Comparison of ENCODE assay signal across 19 cellular contexts in the genomic region with DNA sequence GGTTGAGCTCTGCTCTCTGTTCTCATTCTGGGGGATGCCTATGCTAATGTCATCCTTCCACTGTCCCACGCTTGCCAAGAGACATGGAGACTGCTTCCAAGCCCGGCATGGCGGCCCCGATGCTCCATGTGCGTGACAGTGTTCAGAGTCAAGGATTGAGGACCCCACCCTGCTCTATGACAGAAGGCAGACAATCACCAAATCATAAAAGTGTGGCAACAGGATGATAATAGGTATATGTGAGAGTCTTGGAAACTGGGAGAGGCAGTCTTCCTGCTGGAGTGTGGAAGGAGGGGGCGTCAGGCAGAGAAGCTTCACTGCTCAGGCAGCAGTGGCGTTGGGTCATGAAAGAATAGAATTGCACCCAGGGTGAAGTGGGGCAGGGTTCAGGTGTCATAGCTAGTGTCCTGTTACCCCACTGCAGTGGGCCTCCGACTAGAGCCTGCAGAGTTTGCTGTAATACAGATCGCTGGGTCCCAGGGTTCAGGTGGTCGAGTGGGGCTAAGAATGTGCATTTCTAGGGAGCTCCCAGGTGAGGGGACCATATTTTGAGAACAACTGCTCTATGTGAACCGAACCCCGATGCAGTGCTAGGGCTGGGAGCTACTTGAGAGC. TPM values are rescaled to one million over a fixed set of nuclear protein-coding genes. Genes with fewer than 3 reads are reported as not detected.
DNase-seq lines count a peak whose midpoint lies in the region; ATAC-seq, FAIRE-seq and TF ChIP-seq lines count a peak whose summit lies in the region.
"Had no signal": no experiment of that assay in that cellular context is flagged by ENCODE, and none has a peak within 500 bp of the region (broad histone marks: within the 10 kb centered on the region; RNA-seq: fewer than 3 reads in every experiment).

No MANE protein-coding gene starts in this region.

- H3K27me3 ChIP-seq in IMR-90 (ENCODE audit: control insufficient read depth, insufficient read depth, low read length) (peaks cover 26% of the 10 kb centered on the region), H1 (replicated peaks in 1 of 4; ENCODE audit: control insufficient read depth in 3 of 4, extremely low read depth in 1 of 4, insufficient read depth in 3 of 4, low read length in 3 of 4) (no peaks in the 10 kb centered on the region), mesenchymal stem cell (ENCODE audit: control insufficient read depth in 1 of 2, insufficient read depth in 1 of 2, low read length in 2 of 2) (peaks cover 7 to 75% of the 10 kb centered on the region in 2 experiments)
- H3K27me3 ChIP-seq: MG63 had no signal

- no peak for TF ChIP-seq EP300 in H1 (IDR thresholded peaks at IDR 0.05; ENCODE audit: borderline replicate concordance in 1 of 2, low read depth in 2 of 2, low read length in 2 of 2)

- no peak overlapping the region for H3K4ac ChIP-seq in IMR-90 (ENCODE audit: low read depth, low read length)
- no peak overlapping the region for H3K4ac ChIP-seq in H1 (replicated peaks; ENCODE audit: insufficient read length, low read depth, low read length)
- H3K4ac ChIP-seq in mesenchymal stem cell (ENCODE audit: low read depth in 1 of 2, low read length in 2 of 2) = peak overlapping the region; percentile 52 to 62

- dilution Hi-C loops in IMR-90 (cut with HindIII; ENCODE audit: low sequenced_read_pairs, unreplicated experiment) = no loop called here

- 0 out of 2 replicates have a peak overlapping the region, but pooled peaks have one; percentile 13 for H2BK12ac ChIP-seq in H1 (ENCODE audit: low read depth, low read length)
- H2BK12ac ChIP-seq in mesenchymal stem cell (ENCODE audit: low read length in 2 of 2) = peak overlapping the region; percentile 59 to 85

- no peak overlapping the region for H2AFZ ChIP-seq in IMR-90 (replicated peaks; ENCODE audit: low read length, poor library complexity)
- H2AFZ ChIP-seq in H1 (ENCODE audit: low read length) = no peak overlapping the region
- H2AFZ ChIP-seq in mesenchymal stem cell (ENCODE audit: low read depth, low read length) = no peak overlapping the region
- H2AFZ ChIP-seq: GM23248 had no signal

- no peak overlapping the region for H3K18ac ChIP-seq in IMR-90 (ENCODE audit: low read depth, low read length)
- peak overlapping the region; percentile 16; the same call in 1 of the 2 replicates for H3K18ac ChIP-seq in H1 (ENCODE audit: extremely low read depth, low read length)
- H3K18ac ChIP-seq in mesenchymal stem cell (ENCODE audit: low read depth in 1 of 2, low read length in 2 of 2) = peak overlapping the region in 1 of 2 experiments; percentile 67

- TF ChIP-seq CTCF in IMR-90 (conservative IDR thresholded peaks at IDR 0.05; ENCODE audit: low read depth, low read length) = no peak
- TF ChIP-seq CTCF in H1 (IDR thresholded peaks at IDR 0.05; ENCODE audit: control extremely low read depth in 1 of 3, insufficient read depth in 1 of 3, low read depth in 1 of 3, low read length in 3 of 3) = no peak
- no peak for TF ChIP-seq CTCF in progenitor cell of endocrine pancreas (IDR thresholded peaks at IDR 0.05; ENCODE audit: unreplicated experiment)

- no peak overlapping the region for H2BK15ac ChIP-seq in IMR-90 (ENCODE audit: low read depth, low read length)
- H2BK15ac ChIP-seq in H1 (ENCODE audit: low read length) = no peak overlapping the region
- peak overlapping the region; percentile 71 for H2BK15ac ChIP-seq in mesenchymal stem cell (ENCODE audit: low read depth, poor library complexity, severe bottlenecking)

- H3K23ac ChIP-seq in IMR-90 (ENCODE audit: low read depth, low read length) (no peak overlapping the region), H1 (ENCODE audit: insufficient read length) (no peak overlapping the region), mesenchymal stem cell (ENCODE audit: low read length in 2 of 2) (no peak overlapping the region)

- H4K8ac ChIP-seq in IMR-90 (ENCODE audit: low read depth in 2 of 2, low read length in 2 of 2) (no peak overlapping the region), H1 (ENCODE audit: extremely low read depth, insufficient read depth, low read length) (no peak overlapping the region), mesenchymal stem cell (ENCODE audit: low read length) (peak overlapping the region; percentile 57)

- H3K4me1 Mint-ChIP-seq in progenitor cell of endocrine pancreas (ENCODE audit: low read depth) = peaks cover 2% of the 10 kb centered on the region

- TF ChIP-seq RAD21 in IMR-90 (IDR thresholded peaks at IDR 0.05; ENCODE audit: low read length) = no peak
- no peak for TF ChIP-seq RAD21 in H1 (IDR thresholded peaks at IDR 0.05 in 1 of 2, conservative IDR thresholded peaks at IDR 0.05 in 1 of 2; ENCODE audit: low read depth in 2 of 2, low read length in 2 of 2)

- H3K56ac ChIP-seq in IMR-90 (ENCODE audit: extremely low read depth, insufficient read depth, low read length) (no peak overlapping the region), H1 (replicated peaks; ENCODE audit: insufficient read length, low read depth, low read length) (no peak overlapping the region)

- H3K4me3 Mint-ChIP-seq in progenitor cell of endocrine pancreas (ENCODE audit: low read depth) = no peak overlapping the region

- H2BK5ac ChIP-seq in IMR-90 (ENCODE audit: low read depth, low read length, poor library complexity, severe bottlenecking) (no peak overlapping the region), H1 (ENCODE audit: low read depth, low read length) (no peak overlapping the region), mesenchymal stem cell (ENCODE audit: low read depth, low read length, poor library complexity, severe bottlenecking) (no peak overlapping the region)

- H3K4me3 ChIP-seq in IMR-90 (ENCODE audit: insufficient read depth, low read depth, low read length) = no peak overlapping the region
- H3K4me3 ChIP-seq in H1 (ENCODE audit: extremely low read depth in 1 of 4, insufficient read depth in 2 of 4, low read depth in 3 of 4, low read length in 4 of 4) = no peak overlapping the region
- H3K4me3 ChIP-seq in mesenchymal stem cell (ENCODE audit: insufficient read depth in 1 of 2, low read depth in 1 of 2, low read length in 2 of 2) = no peak overlapping the region
- H3K4me3 ChIP-seq: GM23248, HAP-1, MG63 had no signal

- H4K20me1 ChIP-seq in IMR-90 (ENCODE audit: insufficient read depth, low read length) (no peaks in the 10 kb centered on the region; the same call in 1 of the 2 replicates), H1 (replicated peaks in 1 of 2; ENCODE audit: control insufficient read depth in 1 of 2, insufficient read depth in 2 of 2, low read length in 2 of 2) (no peaks in the 10 kb centered on the region)

- no peak for ATAC-seq in IMR-90 (ENCODE audit: low read depth)
- ATAC-seq in left lobe of liver = no peak

- H3K79me1 ChIP-seq in IMR-90 (ENCODE audit: low read depth in 1 of 2, low read length in 2 of 2) (no peaks in the 10 kb centered on the region), H1 (ENCODE audit: low read depth, low read length) (no peaks in the 10 kb centered on the region), mesenchymal stem cell (replicated peaks; ENCODE audit: low read length, poor library complexity, severe bottlenecking) (no peaks in the 10 kb centered on the region)

- no peak overlapping the region for H3K14ac ChIP-seq in IMR-90 (replicated peaks; ENCODE audit: low read depth, low read length)
- no peak overlapping the region for H3K14ac ChIP-seq in H1 (ENCODE audit: insufficient read length)
- H3K14ac ChIP-seq in mesenchymal stem cell (ENCODE audit: low read length in 2 of 2) = peak overlapping the region in 1 of 2 experiments; percentile 13

- DNase-seq in IMR-90 (no peak), H1 (ENCODE audit: low read depth in 1 of 2, low spot score in 2 of 2) (no peak), mesenchymal stem cell (no peak), progenitor cell of endocrine pancreas (ENCODE audit: low spot score, unreplicated experiment) (no peak), left lobe of liver (ENCODE audit: low spot score) (no peak), substantia nigra (lab: John Stamatoyannopoulos, UW) (no peak), GF-D8 (lab: John Stamatoyannopoulos, UW) (no peak)
- DNase-seq: DMS79 treated with DMSO at 0.1 percent for 48 hours; KG1; NCI-H2029; NCI-H446 treated with DMSO at 0.1 percent for 48 hours; NK-92 treated with Interleukin-12 subunit alpha and Interleukin-12 subunit beta, amount 100 ng/mL, for 24 hours; Right ventricle myocardium superior; RPMI8226 had no signal

- CTCF ChIA-PET in IMR-90 (lab: Yijun Ruan, JAX) = interaction anchor here (1.1 to 2.1 kb wide), 3 partner anchors 8 to 11 kb away, joined by 3 to 11 read pairs (median 3); no protein-coding TSS in a partner anchor
- CTCF ChIA-PET in H1 (lab: Charles Lee; ENCODE audit: partially characterized antibody) = interaction anchor here (0.7 to 8.1 kb wide), 52 partner anchors 10 to 939 kb away, joined by 3 to 162 read pairs (median 5); no protein-coding TSS in a partner anchor

- no peak overlapping the region for H2AK5ac ChIP-seq in IMR-90 (ENCODE audit: low read depth, low read length)
- H2AK5ac ChIP-seq in H1 (ENCODE audit: low read depth, low read length) = no peak overlapping the region
- H2AK5ac ChIP-seq in mesenchymal stem cell (ENCODE audit: low read length, severe bottlenecking) = peak overlapping the region; percentile 57

- no TSS peak for BruUV-seq in IMR-90 (replicated peaks; lab: Mats Ljungman, UMichigan)

- intact Hi-C loops in IMR-90 (cut with micrococcal nuclease) = no loop called here

- H3K27ac Mint-ChIP-seq in progenitor cell of endocrine pancreas = peak overlapping the region; percentile 9

- H2BK120ac ChIP-seq in IMR-90 (ENCODE audit: low read depth, low read length) (no peak overlapping the region), H1 (replicated peaks; ENCODE audit: low read depth, low read length) (no peak overlapping the region), mesenchymal stem cell (ENCODE audit: low read depth, low read length) (no peak overlapping the region)

- H3K36me3 Mint-ChIP-seq in progenitor cell of endocrine pancreas (ENCODE audit: insufficient read depth) = no peaks in the 10 kb centered on the region

- peak overlapping the region; percentile 60 for H2AK9ac ChIP-seq in IMR-90 (replicated peaks; ENCODE audit: low read depth, low read length, poor library complexity)

- no peak overlapping the region for H3K27ac ChIP-seq in IMR-90 (ENCODE audit: insufficient read depth, low read length)
- no peak overlapping the region for H3K27ac ChIP-seq in H1 (ENCODE audit: low read depth, low read length)
- no peak overlapping the region for H3K27ac ChIP-seq in mesenchymal stem cell (ENCODE audit: low read length, poor library complexity, severe bottlenecking)
- no peak overlapping the region for H3K27ac ChIP-seq in substantia nigra (ENCODE audit: low read depth, low read length, poor library complexity, severe bottlenecking)
- H3K27ac ChIP-seq: GM23248 had no signal

- in situ Hi-C loops in IMR-90 (cut with MboI; ENCODE audit: low sequenced_read_pairs) = loop anchor here (10.0 kb wide), 1 partner anchor 1282 kb away; no protein-coding TSS in a partner anchor

- H3K9ac ChIP-seq in IMR-90 (ENCODE audit: low read depth, low read length) = no peak overlapping the region
- no peak overlapping the region; a peak in 1 of 7 replicates for H3K9ac ChIP-seq in H1 (replicated peaks in 1 of 4; ENCODE audit: extremely low read depth in 1 of 4, low read depth in 3 of 4, low read length in 3 of 4)
- H3K9ac ChIP-seq in mesenchymal stem cell (ENCODE audit: low read length) = no peak overlapping the region
- H3K9ac ChIP-seq: GM23248 had no signal

- H3K9me3 ChIP-seq in IMR-90 (ENCODE audit: control insufficient read depth, insufficient read depth, low read length) = no peaks in the 10 kb centered on the region
- H3K9me3 ChIP-seq in H1 (ENCODE audit: insufficient read depth in 2 of 2, low read depth in 1 of 2, low read length in 1 of 2) = no peaks in the 10 kb centered on the region
- no peaks in the 10 kb centered on the region for H3K9me3 ChIP-seq in mesenchymal stem cell (ENCODE audit: control insufficient read depth, low read length)
- H3K9me3 ChIP-seq: HAP-1, MG63 had no signal

- H3K79me2 ChIP-seq in H1 (ENCODE audit: control insufficient read depth in 1 of 2, insufficient read depth in 2 of 2, low read length in 2 of 2) = no peaks in the 10 kb centered on the region

- no peak for FAIRE-seq in H1 (lab: Jason Lieb, UNC)
- FAIRE-seq: GM19239 had no signal

- H3K27me3 Mint-ChIP-seq in progenitor cell of endocrine pancreas = peaks cover 19% of the 10 kb centered on the region

- WGBS in IMR-90 (ENCODE audit: extremely low coverage in 2 of 2, insufficient read length in 1 of 2), 2 experiments = 88% methylated on average over 7 of the region's 12 CpGs; no CpG with 5 or more reads in 1 of the 2 experiments
- WGBS in H1 (ENCODE audit: extremely low coverage in 1 of 2, insufficient coverage in 1 of 2, insufficient read length in 1 of 2, insufficient replicate concordance in 2 of 2, low coverage in 1 of 2, low lambda C conversion rate in 2 of 2, missing lambda C conversion rate in 1 of 2), 2 experiments = 93% methylated on average over 12 of the region's 12 CpGs; no CpG with 5 or more reads in 1 of the 2 experiments
- 92% methylated on average over 12 of the region's 12 CpGs for WGBS in mesenchymal stem cell

- H2BK20ac ChIP-seq in IMR-90 (ENCODE audit: low read depth, low read length) (no peak overlapping the region), H1 (ENCODE audit: low read length) (no peak overlapping the region)

- no peak overlapping the region for H4K91ac ChIP-seq in IMR-90 (ENCODE audit: insufficient read depth, low read depth, low read length)
- no peak overlapping the region for H4K91ac ChIP-seq in H1 (replicated peaks; ENCODE audit: insufficient read length, low read length)
- peak overlapping the region; percentile 47 for H4K91ac ChIP-seq in mesenchymal stem cell (ENCODE audit: low read length)

- no peak for TF ChIP-seq POLR2A in IMR-90 (IDR thresholded peaks at IDR 0.05; ENCODE audit: low read depth, low read length)
- no peak for TF ChIP-seq POLR2A in H1 (IDR thresholded peaks at IDR 0.05; ENCODE audit: control extremely low read depth in 1 of 2, low read depth in 2 of 2, low read length in 2 of 2)

- H3K23me2 ChIP-seq in H1 (ENCODE audit: low read depth, low read length) = no peaks in the 10 kb centered on the region

- no peaks in the 10 kb centered on the region for H3K9me3 Mint-ChIP-seq in progenitor cell of endocrine pancreas (ENCODE audit: low read depth)

- POLR2A ChIA-PET in IMR-90 (lab: Charles Lee; ENCODE audit: unreplicated experiment) = no interaction called here
- POLR2A ChIA-PET in H1 (lab: Charles Lee; ENCODE audit: partially characterized antibody) = interaction anchor here (4.2 kb wide), 1 partner anchor 11 kb away, joined by 35 read pairs; the partner anchor contains the start of gene GADD45G

- H4K5ac ChIP-seq in IMR-90 (ENCODE audit: low read depth, low read length) (no peak overlapping the region), H1 (ENCODE audit: insufficient read length, low read depth, low read length) (no peak overlapping the region)

- H3K9me1 ChIP-seq in IMR-90 (ENCODE audit: insufficient read depth, low read length) = no peaks in the 10 kb centered on the region; the same call in 1 of the 2 replicates

- H3K4me1 ChIP-seq in IMR-90 (ENCODE audit: control insufficient read depth, insufficient read depth, low read length) (peaks cover 3% of the 10 kb centered on the region; the same call in 1 of the 2 replicates), H1 (replicated peaks in 1 of 4; ENCODE audit: control insufficient read depth in 3 of 4, insufficient read depth in 4 of 4, low read length in 3 of 4) (peaks cover 4 to 8% (median 6%) of the 10 kb centered on the region in 4 experiments), mesenchymal stem cell (ENCODE audit: control insufficient read depth, insufficient read depth, low read depth, low read length) (peaks cover 20% of the 10 kb centered on the region)
- H3K4me1 ChIP-seq: HAP-1 had no signal

- no peaks in the 10 kb centered on the region for H3K36me3 ChIP-seq in IMR-90 (ENCODE audit: control insufficient read depth, insufficient read depth, low read length)
- H3K36me3 ChIP-seq in H1 (ENCODE audit: control insufficient read depth in 2 of 4, insufficient read depth in 4 of 4, low read length in 3 of 4) = no peaks in the 10 kb centered on the region
- no peaks in the 10 kb centered on the region for H3K36me3 ChIP-seq in mesenchymal stem cell (ENCODE audit: control insufficient read depth in 1 of 2, insufficient read depth in 2 of 2, low read depth in 1 of 2, low read length in 2 of 2)
- H3K36me3 ChIP-seq: HAP-1, MG63 had no signal

- H3K4me2 ChIP-seq in IMR-90 (ENCODE audit: low read depth, low read length) (no peak overlapping the region), H1 (ENCODE audit: insufficient read depth in 1 of 2, low read depth in 2 of 2, low read length in 2 of 2) (no peak overlapping the region), mesenchymal stem cell (ENCODE audit: low read length, poor library complexity, severe bottlenecking) (no peak overlapping the region)

RNA-seq across cellular contexts. Expression of gene GADD45G, which starts 12.5 kb away (rescaled TPM):
- total RNA-seq in IMR-90 (2012; rRNA removed) (not detected in 2 replicates), progenitor cell of endocrine pancreas (1.8 and 1.9 TPM in 2 replicates), left lobe of liver (17.5 TPM)
- polyA plus RNA-seq in IMR-90 (2012; rRNA removed) (0.15 and 0.30 TPM in 2 replicates), H1 (2011; rRNA removed) (11.4 and 20.7 TPM in 2 replicates)
- polyA plus RNA-seq in IMR-90 (2012; cell fraction: cytosol; rRNA removed) = 0.56 and 1.0 TPM in 2 replicates
- polyA plus RNA-seq in IMR-90 (2012; cell fraction: nucleus; rRNA removed; ENCODE audit: low replicate concordance) = 0.56 and 1.8 TPM in 2 replicates
- 7.0 and 9.2 TPM in 2 replicates for total RNA-seq in H1 (2021; fragmentation: NEBNext Ultra II Directional; extraction: Animal tissue kit (Norgen Biotek cat#: 25700))
- polyA plus RNA-seq in H1 (2011; cell fraction: cytosol; rRNA removed) = 9.8 TPM
- polyA plus RNA-seq in H1 (2011; cell fraction: nucleus; rRNA removed) = 16.9 TPM
- 5.2 to 17.2 TPM (median 11.3 TPM) in 4 replicates for polyA plus RNA-seq in H1 (2012, experiment 1 of 2)
- 4.4 TPM for polyA plus RNA-seq in H1 (2012, experiment 2 of 2)
- polyA plus RNA-seq in H1 (2013, experiment 1 of 2) = 7.4 TPM
- polyA plus RNA-seq in H1 (2013, experiment 2 of 2) = 5.6 TPM
- 1.5 and 2.4 TPM in 2 replicates for polyA minus RNA-seq in H1 (2011; rRNA and poly(A)+ RNA removed)
- polyA minus RNA-seq in H1 (2011; cell fraction: cytosol; rRNA and poly(A)+ RNA removed) = 3.4 TPM
- 9.3 TPM for polyA minus RNA-seq in H1 (2011; cell fraction: nucleus; rRNA and poly(A)+ RNA removed)
- polyA plus RNA-seq in mesenchymal stem cell (2013, experiment 1 of 2) = 5.9 TPM
- polyA plus RNA-seq in mesenchymal stem cell (2013, experiment 2 of 2) = 5.1 TPM
- total RNA-seq: SK-MEL-5 had no signal

Comparison
In these comparisons a context has a peak if more than half of its experiments do, and no peak if none do; other contexts are left out.
1. H3K4ac ChIP-seq: peak in mesenchymal stem cell (2 of 2); none in IMR-90 (single experiment) and H1 (single experiment).